Comparison of ENCODE assay signal across 1 cellular context in the genomic region with DNA sequence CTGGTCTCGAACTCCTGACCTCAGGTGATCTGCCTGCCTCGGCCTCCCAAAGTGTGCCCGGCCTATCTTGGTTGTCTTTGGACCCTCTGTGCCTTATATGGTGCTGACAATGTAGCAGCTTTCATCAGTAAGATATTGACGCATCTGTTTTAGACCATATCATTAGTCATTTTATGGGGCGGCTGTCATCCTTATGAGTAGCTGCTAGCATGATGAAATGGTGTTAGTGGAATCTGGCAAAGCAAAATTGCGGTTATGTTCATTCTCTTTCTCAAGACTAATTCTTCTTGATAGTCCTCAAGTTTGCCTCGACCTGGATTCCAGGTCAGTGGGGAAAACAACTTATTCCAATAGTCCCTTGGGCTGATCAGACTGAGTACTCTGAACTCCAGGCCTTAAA.
TF ChIP-seq lines count a peak whose summit lies in the region.

No MANE protein-coding gene starts in this region.

TF ChIP-seq in SK-N-SH, 30 proteins besides CTCF, POLR2A, EP300 and RAD21 (continued from another document):
- no peak for TF ChIP-seq USF1 (IDR thresholded peaks at IDR 0.05; ENCODE audit: borderline replicate concordance, low read depth)
- TF ChIP-seq MXI1 (IDR thresholded peaks at IDR 0.05; ENCODE audit: low read depth, low read length): no peak
- TF ChIP-seq, protein P1, sequence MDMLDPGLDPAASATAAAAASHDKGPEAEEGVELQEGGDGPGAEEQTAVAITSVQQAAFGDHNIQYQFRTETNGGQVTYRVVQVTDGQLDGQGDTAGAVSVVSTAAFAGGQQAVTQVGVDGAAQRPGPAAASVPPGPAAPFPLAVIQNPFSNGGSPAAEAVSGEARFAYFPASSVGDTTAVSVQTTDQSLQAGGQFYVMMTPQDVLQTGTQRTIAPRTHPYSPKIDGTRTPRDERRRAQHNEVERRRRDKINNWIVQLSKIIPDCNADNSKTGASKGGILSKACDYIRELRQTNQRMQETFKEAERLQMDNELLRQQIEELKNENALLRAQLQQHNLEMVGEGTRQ (IDR thresholded peaks at IDR 0.05; ENCODE audit: borderline replicate concordance, low read depth, low read length): no peak
- no peak for TF ChIP-seq SIN3A (IDR thresholded peaks at IDR 0.05; ENCODE audit: borderline replicate concordance, low read depth, low read length)
- TF ChIP-seq POLR2AphosphoS5 (IDR thresholded peaks at IDR 0.05; ENCODE audit: low read depth, low read length): no peak
- no peak for TF ChIP-seq FOSL2 (IDR thresholded peaks at IDR 0.05; ENCODE audit: borderline replicate concordance, low read depth)
